Comparison of ENCODE assay signal across 1 cellular context in the genomic region with DNA sequence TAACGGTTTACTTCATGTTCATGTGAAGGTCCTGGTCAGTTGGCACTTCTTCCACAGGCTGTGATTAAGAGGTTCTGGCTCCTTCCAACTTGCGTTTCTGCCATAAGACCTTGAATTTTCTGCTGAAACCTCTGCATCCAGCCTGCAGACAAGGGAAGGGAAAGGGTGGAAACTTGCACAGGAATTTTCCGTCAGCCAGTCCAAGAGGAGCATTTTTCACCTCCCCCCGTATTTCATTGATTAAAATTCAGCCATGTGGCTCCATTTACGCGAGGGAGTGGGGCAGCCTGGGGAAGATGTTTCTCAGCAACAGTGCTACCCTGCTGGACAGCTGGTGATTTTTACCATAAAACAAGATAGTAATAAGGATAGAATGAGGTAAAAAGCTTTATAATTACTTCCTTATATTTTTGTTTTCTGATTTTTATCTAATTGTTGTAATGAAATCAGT.
TF ChIP-seq lines count a peak whose summit lies in the region.

No MANE protein-coding gene starts in this region.

TF ChIP-seq in SK-N-SH, 30 proteins besides CTCF, POLR2A, EP300 and RAD21 (continued from another document):
- TF ChIP-seq, protein P1, sequence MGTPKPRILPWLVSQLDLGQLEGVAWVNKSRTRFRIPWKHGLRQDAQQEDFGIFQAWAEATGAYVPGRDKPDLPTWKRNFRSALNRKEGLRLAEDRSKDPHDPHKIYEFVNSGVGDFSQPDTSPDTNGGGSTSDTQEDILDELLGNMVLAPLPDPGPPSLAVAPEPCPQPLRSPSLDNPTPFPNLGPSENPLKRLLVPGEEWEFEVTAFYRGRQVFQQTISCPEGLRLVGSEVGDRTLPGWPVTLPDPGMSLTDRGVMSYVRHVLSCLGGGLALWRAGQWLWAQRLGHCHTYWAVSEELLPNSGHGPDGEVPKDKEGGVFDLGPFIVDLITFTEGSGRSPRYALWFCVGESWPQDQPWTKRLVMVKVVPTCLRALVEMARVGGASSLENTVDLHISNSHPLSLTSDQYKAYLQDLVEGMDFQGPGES (IDR thresholded peaks at IDR 0.05; ENCODE audit: low read depth, low read length), result no peak
- TF ChIP-seq SMC3 (IDR thresholded peaks at IDR 0.05; ENCODE audit: low read depth, low read length) (0 out of 2 replicates have a peak, but pooled peaks have one; percentile 7), RFX5 (IDR thresholded peaks at IDR 0.05; ENCODE audit: low read length) (no peak), NFIC (IDR thresholded peaks at IDR 0.05; ENCODE audit: borderline replicate concordance) (no peak), TCF12 (IDR thresholded peaks at IDR 0.05) (peak; percentile 50), PBX3 (IDR thresholded peaks at IDR 0.05) (no peak), ELF1 (IDR thresholded peaks at IDR 0.05) (no peak), MXI1 (IDR thresholded peaks at IDR 0.05; ENCODE audit: low read depth, low read length) (peak; percentile 55; the same call in 1 of the 2 replicates), RXRA (IDR thresholded peaks at IDR 0.05; ENCODE audit: borderline replicate concordance, low read depth) (no peak), YY1 (IDR thresholded peaks at IDR 0.05; ENCODE audit: low read depth) (no peak), JUND (IDR thresholded peaks at IDR 0.05) (no peak), CHD2 (IDR thresholded peaks at IDR 0.05; ENCODE audit: low read length, partially characterized antibody) (peak; percentile 82), MEF2A (IDR thresholded peaks at IDR 0.05; ENCODE audit: borderline replicate concordance, low read depth) (no peak), EZH2phosphoT487 (IDR thresholded peaks at IDR 0.05; ENCODE audit: borderline replicate concordance, low read depth) (no peak), FOSL2 (IDR thresholded peaks at IDR 0.05; ENCODE audit: borderline replicate concordance, low read depth) (no peak), RCOR1 (IDR thresholded peaks at IDR 0.05; ENCODE audit: low read length) (peak; percentile 95), NRF1 (IDR thresholded peaks at IDR 0.05; ENCODE audit: low read depth, low read length) (no peak), GATA2 (CRISPR knock-in tag; IDR thresholded peaks at IDR 0.05) (peak; percentile 65), TEAD4 (IDR thresholded peaks at IDR 0.05; ENCODE audit: borderline replicate concordance, insufficient read depth) (no peak), FOXJ3 (CRISPR knock-in tag; IDR thresholded peaks at IDR 0.05) (peak; percentile 71; the same call in 1 of the 2 replicates), TAF1 (IDR thresholded peaks at IDR 0.05; ENCODE audit: borderline replicate concordance, low read depth, low read length) (no peak), POLR2AphosphoS5 (IDR thresholded peaks at IDR 0.05; ENCODE audit: low read depth, low read length) (no peak)
- TF ChIP-seq, protein P2, sequence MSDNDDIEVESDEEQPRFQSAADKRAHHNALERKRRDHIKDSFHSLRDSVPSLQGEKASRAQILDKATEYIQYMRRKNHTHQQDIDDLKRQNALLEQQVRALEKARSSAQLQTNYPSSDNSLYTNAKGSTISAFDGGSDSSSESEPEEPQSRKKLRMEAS (IDR thresholded peaks at IDR 0.05; ENCODE audit: low read depth), result 0 out of 2 replicates have a peak, but pooled peaks have one; percentile 20
- TF ChIP-seq, protein P3, sequence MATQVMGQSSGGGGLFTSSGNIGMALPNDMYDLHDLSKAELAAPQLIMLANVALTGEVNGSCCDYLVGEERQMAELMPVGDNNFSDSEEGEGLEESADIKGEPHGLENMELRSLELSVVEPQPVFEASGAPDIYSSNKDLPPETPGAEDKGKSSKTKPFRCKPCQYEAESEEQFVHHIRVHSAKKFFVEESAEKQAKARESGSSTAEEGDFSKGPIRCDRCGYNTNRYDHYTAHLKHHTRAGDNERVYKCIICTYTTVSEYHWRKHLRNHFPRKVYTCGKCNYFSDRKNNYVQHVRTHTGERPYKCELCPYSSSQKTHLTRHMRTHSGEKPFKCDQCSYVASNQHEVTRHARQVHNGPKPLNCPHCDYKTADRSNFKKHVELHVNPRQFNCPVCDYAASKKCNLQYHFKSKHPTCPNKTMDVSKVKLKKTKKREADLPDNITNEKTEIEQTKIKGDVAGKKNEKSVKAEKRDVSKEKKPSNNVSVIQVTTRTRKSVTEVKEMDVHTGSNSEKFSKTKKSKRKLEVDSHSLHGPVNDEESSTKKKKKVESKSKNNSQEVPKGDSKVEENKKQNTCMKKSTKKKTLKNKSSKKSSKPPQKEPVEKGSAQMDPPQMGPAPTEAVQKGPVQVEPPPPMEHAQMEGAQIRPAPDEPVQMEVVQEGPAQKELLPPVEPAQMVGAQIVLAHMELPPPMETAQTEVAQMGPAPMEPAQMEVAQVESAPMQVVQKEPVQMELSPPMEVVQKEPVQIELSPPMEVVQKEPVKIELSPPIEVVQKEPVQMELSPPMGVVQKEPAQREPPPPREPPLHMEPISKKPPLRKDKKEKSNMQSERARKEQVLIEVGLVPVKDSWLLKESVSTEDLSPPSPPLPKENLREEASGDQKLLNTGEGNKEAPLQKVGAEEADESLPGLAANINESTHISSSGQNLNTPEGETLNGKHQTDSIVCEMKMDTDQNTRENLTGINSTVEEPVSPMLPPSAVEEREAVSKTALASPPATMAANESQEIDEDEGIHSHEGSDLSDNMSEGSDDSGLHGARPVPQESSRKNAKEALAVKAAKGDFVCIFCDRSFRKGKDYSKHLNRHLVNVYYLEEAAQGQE (IDR thresholded peaks at IDR 0.05; ENCODE audit: low read depth, low read length), result no peak
- TF ChIP-seq, protein P4, sequence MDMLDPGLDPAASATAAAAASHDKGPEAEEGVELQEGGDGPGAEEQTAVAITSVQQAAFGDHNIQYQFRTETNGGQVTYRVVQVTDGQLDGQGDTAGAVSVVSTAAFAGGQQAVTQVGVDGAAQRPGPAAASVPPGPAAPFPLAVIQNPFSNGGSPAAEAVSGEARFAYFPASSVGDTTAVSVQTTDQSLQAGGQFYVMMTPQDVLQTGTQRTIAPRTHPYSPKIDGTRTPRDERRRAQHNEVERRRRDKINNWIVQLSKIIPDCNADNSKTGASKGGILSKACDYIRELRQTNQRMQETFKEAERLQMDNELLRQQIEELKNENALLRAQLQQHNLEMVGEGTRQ (IDR thresholded peaks at IDR 0.05; ENCODE audit: borderline replicate concordance, low read depth, low read length), result no peak
- TF ChIP-seq, protein P5, sequence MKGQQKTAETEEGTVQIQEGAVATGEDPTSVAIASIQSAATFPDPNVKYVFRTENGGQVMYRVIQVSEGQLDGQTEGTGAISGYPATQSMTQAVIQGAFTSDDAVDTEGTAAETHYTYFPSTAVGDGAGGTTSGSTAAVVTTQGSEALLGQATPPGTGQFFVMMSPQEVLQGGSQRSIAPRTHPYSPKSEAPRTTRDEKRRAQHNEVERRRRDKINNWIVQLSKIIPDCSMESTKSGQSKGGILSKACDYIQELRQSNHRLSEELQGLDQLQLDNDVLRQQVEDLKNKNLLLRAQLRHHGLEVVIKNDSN (IDR thresholded peaks at IDR 0.05; ENCODE audit: borderline replicate concordance, low read depth), result no peak
- TF ChIP-seq, protein P6, sequence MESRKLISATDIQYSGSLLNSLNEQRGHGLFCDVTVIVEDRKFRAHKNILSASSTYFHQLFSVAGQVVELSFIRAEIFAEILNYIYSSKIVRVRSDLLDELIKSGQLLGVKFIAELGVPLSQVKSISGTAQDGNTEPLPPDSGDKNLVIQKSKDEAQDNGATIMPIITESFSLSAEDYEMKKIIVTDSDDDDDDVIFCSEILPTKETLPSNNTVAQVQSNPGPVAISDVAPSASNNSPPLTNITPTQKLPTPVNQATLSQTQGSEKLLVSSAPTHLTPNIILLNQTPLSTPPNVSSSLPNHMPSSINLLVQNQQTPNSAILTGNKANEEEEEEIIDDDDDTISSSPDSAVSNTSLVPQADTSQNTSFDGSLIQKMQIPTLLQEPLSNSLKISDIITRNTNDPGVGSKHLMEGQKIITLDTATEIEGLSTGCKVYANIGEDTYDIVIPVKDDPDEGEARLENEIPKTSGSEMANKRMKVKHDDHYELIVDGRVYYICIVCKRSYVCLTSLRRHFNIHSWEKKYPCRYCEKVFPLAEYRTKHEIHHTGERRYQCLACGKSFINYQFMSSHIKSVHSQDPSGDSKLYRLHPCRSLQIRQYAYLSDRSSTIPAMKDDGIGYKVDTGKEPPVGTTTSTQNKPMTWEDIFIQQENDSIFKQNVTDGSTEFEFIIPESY (IDR thresholded peaks at IDR 0.05; ENCODE audit: borderline replicate concordance, low read depth), result no peak
